In genomic region chr22:37442537-37442936, GRCh38 we compare ENCODE assay signal across 1 cellular context.
A peak's percentile ranks its signal among the peaks of the same experiment; 100 is the strongest.
TF ChIP-seq lines count a peak whose summit lies in the region.

No MANE protein-coding gene starts in this region.

TF ChIP-seq in SK-N-SH, 30 proteins besides CTCF, POLR2A, EP300 and RAD21 (continued from another document):
- TF ChIP-seq, protein P1, sequence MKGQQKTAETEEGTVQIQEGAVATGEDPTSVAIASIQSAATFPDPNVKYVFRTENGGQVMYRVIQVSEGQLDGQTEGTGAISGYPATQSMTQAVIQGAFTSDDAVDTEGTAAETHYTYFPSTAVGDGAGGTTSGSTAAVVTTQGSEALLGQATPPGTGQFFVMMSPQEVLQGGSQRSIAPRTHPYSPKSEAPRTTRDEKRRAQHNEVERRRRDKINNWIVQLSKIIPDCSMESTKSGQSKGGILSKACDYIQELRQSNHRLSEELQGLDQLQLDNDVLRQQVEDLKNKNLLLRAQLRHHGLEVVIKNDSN (IDR thresholded peaks at IDR 0.05; ENCODE audit: borderline replicate concordance, low read depth): peak; percentile 90
